In the genomic region with DNA sequence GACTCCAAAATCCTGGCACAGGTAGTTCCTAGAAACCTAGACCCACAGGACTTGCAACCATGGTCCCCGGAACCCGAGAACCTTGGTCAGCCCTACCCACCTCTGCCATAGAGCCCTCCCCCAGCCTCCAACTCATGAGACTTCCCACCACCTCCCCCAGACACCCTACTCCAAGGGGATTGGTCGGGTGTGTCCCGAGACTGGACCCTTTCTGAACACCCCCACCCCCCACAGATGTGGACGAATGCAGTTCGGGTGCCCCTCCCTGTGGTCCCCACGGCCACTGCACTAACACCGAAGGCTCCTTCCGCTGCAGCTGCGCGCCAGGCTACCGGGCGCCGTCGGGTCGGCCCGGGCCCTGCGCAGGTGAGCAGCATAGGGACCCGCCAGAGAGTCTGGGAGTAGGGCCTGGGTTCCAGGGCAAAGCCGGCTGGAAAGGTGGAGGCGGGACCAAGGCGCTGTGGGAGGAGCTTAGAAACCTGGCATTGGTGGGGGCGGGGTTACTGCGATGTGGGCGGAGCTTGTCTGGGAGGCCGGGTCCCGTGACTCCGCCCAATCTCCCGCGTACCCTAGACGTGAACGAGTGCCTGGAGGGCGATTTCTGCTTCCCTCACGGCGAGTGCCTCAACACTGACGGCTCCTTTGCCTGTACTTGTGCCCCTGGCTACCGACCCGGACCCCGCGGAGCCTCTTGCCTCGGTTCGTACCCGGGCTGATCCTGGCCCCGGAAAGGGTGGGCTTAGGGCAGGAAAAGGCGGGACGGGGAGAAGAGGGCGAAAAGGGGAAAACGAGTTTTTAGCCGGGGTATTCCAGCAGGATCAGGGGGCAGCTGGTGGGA, we compare ENCODE assay signal across 8 cellular contexts. TPM values are rescaled to one million over a fixed set of nuclear protein-coding genes. Genes with fewer than 3 reads are reported as not detected.
A peak's percentile ranks its signal among the peaks of the same experiment; 100 is the strongest.
DNase-seq lines count a peak whose midpoint lies in the region; ATAC-seq, FAIRE-seq and TF ChIP-seq lines count a peak whose summit lies in the region.

No MANE protein-coding gene starts in this region.

- no peaks in the 10 kb centered on the region for H3K79me2 ChIP-seq in OCI-LY3 (ENCODE audit: low read length)

- DNase-seq in GM12892 (ENCODE audit: insufficient read length) (peak; percentile 74), iPS DF 6.9 (ENCODE audit: low read depth, low spot score) (no peak), NCI-H226 (no peak)
- peak; percentile 76 for DNase-seq in activated naive CD4-positive, alpha-beta T cell treated with Interleukin-2 at 50 U/mL for 16 hours
- peak; percentile 62 to 81 (median 76) for DNase-seq in stimulated activated CD4-positive, alpha-beta T cell treated with anti-CD3 and anti-CD28 coated beads, Interleukin-1b, Interleukin-23, amount 100 ng/mL, for 24 hours (ENCODE audit: low read depth in 4 of 4, low spot score in 1 of 4)

- H3K9me3 ChIP-seq in OCI-LY3 (ENCODE audit: insufficient read depth, low read length): no peaks in the 10 kb centered on the region
- no peaks in the 10 kb centered on the region for H3K9me3 ChIP-seq in iPS DF 6.9 (ENCODE audit: control insufficient read depth, insufficient read depth, low read length)

- H3K27me3 ChIP-seq in OCI-LY3 (ENCODE audit: low read depth, low read length) (no peaks in the 10 kb centered on the region), iPS DF 6.9 (ENCODE audit: control insufficient read depth, insufficient read depth, low read length) (peaks cover 3% of the 10 kb centered on the region; the same call in 1 of the 2 replicates)

- FAIRE-seq in GM12892 (lab: Jason Lieb, UNC): peak; percentile 58

- peak overlapping the region; percentile 91 for H3K4me3 ChIP-seq in OCI-LY3 (ENCODE audit: low read length)
- peak overlapping the region; percentile 64 for H3K4me3 ChIP-seq in iPS DF 6.9 (ENCODE audit: low read length)

- H3K4me1 ChIP-seq in OCI-LY3 (ENCODE audit: low read length) (peaks cover 15% of the 10 kb centered on the region), iPS DF 6.9 (ENCODE audit: control insufficient read depth, insufficient read depth, low read length) (peaks cover 6% of the 10 kb centered on the region)

- H3K36me3 ChIP-seq in OCI-LY3 (replicated peaks; ENCODE audit: low read depth, low read length): no peaks in the 10 kb centered on the region
- H3K36me3 ChIP-seq in iPS DF 6.9 (ENCODE audit: control insufficient read depth, insufficient read depth, low read length): no peaks in the 10 kb centered on the region

- H4K20me1 ChIP-seq in OCI-LY3 (ENCODE audit: insufficient read depth, low read length): no peaks in the 10 kb centered on the region

- no peak for TF ChIP-seq POLR2A in GM12892 (IDR thresholded peaks at IDR 0.05; ENCODE audit: low read depth, low read length)

- no peak for ATAC-seq in HG03565 (IDR thresholded peaks at IDR 0.05; ENCODE audit: unreplicated experiment)
- no peak for ATAC-seq in HG03045 (IDR thresholded peaks at IDR 0.05; ENCODE audit: unreplicated experiment)

- H3K4me2 ChIP-seq in OCI-LY3 (ENCODE audit: low read length): peak overlapping the region; percentile 83

- no CpG with 5 or more reads among the region's 49 CpGs for WGBS in iPS DF 6.9 (ENCODE audit: insufficient coverage, insufficient read length)

- no peak for TF ChIP-seq CTCF in OCI-LY3 (IDR thresholded peaks at IDR 0.05; ENCODE audit: low read depth, low read length)

- peak overlapping the region; percentile 67; the same call in 1 of the 2 replicates for H2AFZ ChIP-seq in OCI-LY3 (ENCODE audit: low read depth, low read length)

- H3K9ac ChIP-seq in OCI-LY3 (ENCODE audit: low read length): peak overlapping the region; percentile 83

- H3K27ac ChIP-seq in OCI-LY3 (ENCODE audit: low read length): peak overlapping the region; percentile 52
- no peak overlapping the region for H3K27ac ChIP-seq in iPS DF 6.9 (ENCODE audit: low read length)

RNA-seq across cellular contexts. Expression of a gene that starts 11.9 kb away (rescaled TPM):
- polyA plus RNA-seq in GM12892 (2012; ENCODE audit: missing spikeins): 7.4 TPM

RNA-seq across cellular contexts. Expression of a gene that starts 36.4 kb away (rescaled TPM):
- polyA plus RNA-seq in GM12892 (2012; ENCODE audit: missing spikeins): 38.2 TPM

Comparison
In these comparisons a context has a peak if more than half of its experiments do, and no peak if none do; other contexts are left out.
1. DNase-seq: peak in GM12892 (single experiment), activated naive CD4-positive, alpha-beta T cell treated with Interleukin-2 at 50 U/mL for 16 hours (single experiment) and stimulated activated CD4-positive, alpha-beta T cell treated with anti-CD3 and anti-CD28 coated beads, Interleukin-1b, Interleukin-23, amount 100 ng/mL, for 24 hours (4 of 4); none in iPS DF 6.9 (single experiment) and NCI-H226 (single experiment).